Comparison of ENCODE assay signal across 13 cellular contexts in genomic region chr9:33239922-33240321, GRCh38. TPM values are rescaled to one million over a fixed set of nuclear protein-coding genes. Genes with fewer than 3 reads are reported as not detected.
DNase-seq lines count a peak whose midpoint lies in the region; ATAC-seq and TF ChIP-seq lines count a peak whose summit lies in the region.
"Had no signal": no experiment of that assay in that cellular context is flagged by ENCODE, and none has a peak within 500 bp of the region (broad histone marks: within the 10 kb centered on the region; RNA-seq: fewer than 3 reads in every experiment).

Gene SPINK4 (plus strand): TSS chr9:33240167. CDS start chr9:33240209, 42 bp downstream.

- H3K4me1 ChIP-seq in heart right ventricle (peaks cover 0 to 13% (median 9%) of the 10 kb centered on the region in 9 donors), skeletal muscle tissue (ENCODE audit: control insufficient read depth in 3 of 3, insufficient read depth in 3 of 3, low read length in 3 of 3) (peaks cover 12 to 20% (median 13%) of the 10 kb centered on the region in 3 donors)
- no peaks in the 10 kb centered on the region for H3K4me1 ChIP-seq in CD8-positive, alpha-beta T cell (ENCODE audit: insufficient read depth, low read length)

- H3K4me1 Mint-ChIP-seq in CD8-positive, alpha-beta T cell (ENCODE audit: low read depth), result peaks cover 3% of the 10 kb centered on the region

- no peak for TF ChIP-seq CTCF in heart right ventricle (IDR thresholded peaks at IDR 0.05)
- TF ChIP-seq CTCF in CD8-positive, alpha-beta T cell (IDR thresholded peaks at IDR 0.05), result no peak

- no peaks in the 10 kb centered on the region for H3K27me3 ChIP-seq in heart right ventricle
- peaks cover 0 to 4% (median 0%) of the 10 kb centered on the region in 3 donors for H3K27me3 ChIP-seq in skeletal muscle tissue (ENCODE audit: control insufficient read depth in 3 of 3, insufficient read depth in 3 of 3, low read length in 3 of 3)
- H3K27me3 ChIP-seq in CD8-positive, alpha-beta T cell (ENCODE audit: insufficient read depth, low read length), result no peaks in the 10 kb centered on the region

- H3K36me3 ChIP-seq in heart right ventricle, result no peaks in the 10 kb centered on the region
- H3K36me3 ChIP-seq in skeletal muscle tissue (ENCODE audit: control insufficient read depth in 3 of 3, insufficient read depth in 3 of 3, low read length in 3 of 3), result no peaks in the 10 kb centered on the region
- no peaks in the 10 kb centered on the region for H3K36me3 ChIP-seq in CD8-positive, alpha-beta T cell (ENCODE audit: insufficient read depth, low read length)

- DNase-seq in HUDEP-2 (lab: John Stamatoyannopoulos, UW; ENCODE audit: unreplicated experiment in 76 of 76), result peak in 72 of 76 experiments; percentile 17 to 87 (median 63)
- peak; percentile 65 for DNase-seq in SK-N-DZ (ENCODE audit: low spot score)
- DNase-seq in heart right ventricle, result peak; percentile 30 to 40
- no peak for DNase-seq in stimulated activated CD4-positive, alpha-beta T cell treated with anti-CD3 and anti-CD28 coated beads, Interleukin-1b, Interleukin-23, amount 100 ng/mL, for 48 hours
- DNase-seq in NCI-H2029 (lab: John Stamatoyannopoulos, UW), result no peak
- DNase-seq in CD8-positive, alpha-beta T cell, result no peak
- DNase-seq: aorta, DMS153, NCI-H1048, T-cell had no signal

- intact Hi-C loops in heart right ventricle (cut with DNase I), result no loop called here
- intact Hi-C loops in CD8-positive, alpha-beta T cell (cut with DNase I, micrococcal nuclease), result no loop called here

- no peak within 1 kb of the TSS for H3K27ac Mint-ChIP-seq in CD8-positive, alpha-beta T cell
- H3K27ac Mint-ChIP-seq: T-cell had no signal

- H3K9me3 ChIP-seq in heart right ventricle, result no peaks in the 10 kb centered on the region
- no peaks in the 10 kb centered on the region for H3K9me3 ChIP-seq in skeletal muscle tissue (ENCODE audit: control insufficient read depth in 3 of 3, low read length in 3 of 3)
- H3K9me3 ChIP-seq in CD8-positive, alpha-beta T cell (ENCODE audit: low read length), result no peaks in the 10 kb centered on the region

- peak in 7 of 8 donors; percentile 46 to 77 (median 53) for ATAC-seq in heart right ventricle
- no peak for ATAC-seq in CD8-positive, alpha-beta T cell
- ATAC-seq: GM12878 had no signal

- POLR2A ChIA-PET in CD8-positive, alpha-beta T cell (lab: Charles Lee), result no interaction called here

- H3K9me3 Mint-ChIP-seq in CD8-positive, alpha-beta T cell, result no peaks in the 10 kb centered on the region
- H3K9me3 Mint-ChIP-seq: T-cell had no signal

- no peak within 1 kb of the TSS for H3K4me3 Mint-ChIP-seq in CD8-positive, alpha-beta T cell
- H3K4me3 Mint-ChIP-seq: T-cell had no signal

- H3K27ac ChIP-seq in heart right ventricle, result peak within 1 kb of the TSS in 2 of 10 donors; percentile 4 to 34
- H3K27ac ChIP-seq in skeletal muscle tissue (ENCODE audit: low read depth, low read length), result peak within 1 kb of the TSS; percentile 30
- no peak within 1 kb of the TSS for H3K27ac ChIP-seq in CD8-positive, alpha-beta T cell (ENCODE audit: low read depth, low read length)

- H3K9ac ChIP-seq in skeletal muscle tissue (ENCODE audit: low read depth in 1 of 3, low read length in 3 of 3), result peak within 1 kb of the TSS in 2 of 3 donors; percentile 33 to 60

- H3K27me3 Mint-ChIP-seq in CD8-positive, alpha-beta T cell (ENCODE audit: low read depth), result peaks cover 6% of the 10 kb centered on the region

- CTCF ChIA-PET in CD8-positive, alpha-beta T cell (lab: Charles Lee), result interaction anchor here (0.6 to 1.5 kb wide), 2 partner anchors 9 to 13 kb away, joined by 3 to 7 read pairs; no protein-coding TSS in a partner anchor

- no peaks in the 10 kb centered on the region for H3K36me3 Mint-ChIP-seq in CD8-positive, alpha-beta T cell
- H3K36me3 Mint-ChIP-seq: T-cell had no signal

- H3K4me3 ChIP-seq in heart right ventricle (no peak within 1 kb of the TSS), skeletal muscle tissue (ENCODE audit: low read length in 3 of 3) (peak within 1 kb of the TSS in 1 of 3 donors; percentile 5)
- H3K4me3 ChIP-seq in CD8-positive, alpha-beta T cell (ENCODE audit: low read depth, low read length), result no peak within 1 kb of the TSS
- H3K4me3 ChIP-seq: GM12878 had no signal

- WGBS in heart right ventricle, 2 donors, result 14 to 15% methylated on average over 7 of the region's 7 CpGs

RNA-seq across cellular contexts. Expression of gene SPINK4, which starts in this region (rescaled TPM):
- polyA plus RNA-seq in SK-N-DZ (2014; cell fraction: cytosol; rRNA removed), result not detected in 2 replicates
- polyA plus RNA-seq in SK-N-DZ (2014; cell fraction: nucleus; rRNA removed), result not detected in 2 replicates
- not detected for total RNA-seq in heart right ventricle
- polyA plus RNA-seq in heart right ventricle, result not detected
- not detected for total RNA-seq in skeletal muscle tissue
- not detected for total RNA-seq in CD8-positive, alpha-beta T cell
- total RNA-seq: activated CD8-positive, alpha-beta memory T cell treated with anti-CD3 and anti-CD28 coated beads for 36 hours; aorta; GM12878; T-cell had no signal
- polyA plus RNA-seq: GM12878 had no signal

Comparison
In these comparisons a context has a peak if more than half of its experiments do, and no peak if none do; other contexts are left out.
1. Peak in DNase-seq and ATAC-seq in heart right ventricle; RNA of the gene not detected or under 1 TPM.
2. DNase-seq: peak in HUDEP-2 (72 of 76) and SK-N-DZ (single experiment); none in stimulated activated CD4-positive, alpha-beta T cell treated with anti-CD3 and anti-CD28 coated beads, Interleukin-1b, Interleukin-23, amount 100 ng/mL, for 48 hours (single experiment), NCI-H2029 (single experiment) and CD8-positive, alpha-beta T cell (0 of 7).